ENCODE assay signal across 8 cellular contexts in genomic region chr3:62188547-62189375, GRCh38.
A peak's percentile ranks its signal among the peaks of the same experiment; 100 is the strongest.
DNase-seq lines count a peak whose midpoint lies in the region; ATAC-seq and TF ChIP-seq lines count a peak whose summit lies in the region.

No MANE protein-coding gene starts in this region.

- H3K4me1 Mint-ChIP-seq in CD8-positive, alpha-beta memory T cell, result peaks cover 7 to 14% (median 9%) of the 10 kb centered on the region in 3 donors
- H3K4me1 Mint-ChIP-seq in neural crest cell, result peaks cover 32% of the 10 kb centered on the region

- peaks cover 5 to 7% of the 10 kb centered on the region in 2 donors for H3K27me3 Mint-ChIP-seq in CD8-positive, alpha-beta memory T cell
- no peaks in the 10 kb centered on the region for H3K27me3 Mint-ChIP-seq in neural crest cell (ENCODE audit: low read depth)

- H4K20me1 ChIP-seq in OCI-LY3 (ENCODE audit: insufficient read depth, low read length), result no peaks in the 10 kb centered on the region

- TF ChIP-seq POLR2A in esophagus muscularis mucosa (IDR thresholded peaks at IDR 0.05; ENCODE audit: low read depth), result no peak

- H3K36me3 Mint-ChIP-seq in CD8-positive, alpha-beta memory T cell, result no peaks in the 10 kb centered on the region
- H3K36me3 Mint-ChIP-seq in neural crest cell (ENCODE audit: low read depth), result peaks cover 11% of the 10 kb centered on the region

- no peaks in the 10 kb centered on the region for H3K9me3 Mint-ChIP-seq in CD8-positive, alpha-beta memory T cell
- H3K9me3 Mint-ChIP-seq in neural crest cell, result no peaks in the 10 kb centered on the region

- peak; percentile 77 for ATAC-seq in GM19467 (IDR thresholded peaks at IDR 0.05; ENCODE audit: unreplicated experiment)

- POLR2A ChIA-PET in CD8-positive, alpha-beta memory T cell (lab: Charles Lee), result no interaction called here

- TF ChIP-seq CTCF in OCI-LY3 (IDR thresholded peaks at IDR 0.05; ENCODE audit: low read depth, low read length), result peak; percentile 93
- TF ChIP-seq CTCF in esophagus muscularis mucosa (IDR thresholded peaks at IDR 0.05), result peak; percentile 76 to 84 (median 80)
- peak; percentile 92 for TF ChIP-seq CTCF in neural crest cell (conservative IDR thresholded peaks at IDR 0.05)

- no peak for TF ChIP-seq EP300 in esophagus muscularis mucosa (IDR thresholded peaks at IDR 0.05)

- no peaks in the 10 kb centered on the region for H3K27me3 ChIP-seq in CD8-positive, alpha-beta memory T cell (ENCODE audit: insufficient read depth, low read length, poor library complexity, severe bottlenecking)
- no peaks in the 10 kb centered on the region for H3K27me3 ChIP-seq in OCI-LY3 (ENCODE audit: low read depth, low read length)
- H3K27me3 ChIP-seq in esophagus muscularis mucosa, result no peaks in the 10 kb centered on the region
- H3K27me3 ChIP-seq in stomach smooth muscle (ENCODE audit: control insufficient read depth in 1 of 2, insufficient read depth in 2 of 2, low read length in 2 of 2), result no peaks in the 10 kb centered on the region

- H3K4me2 ChIP-seq in OCI-LY3 (ENCODE audit: low read length), result peak overlapping the region; percentile 83

- no peak overlapping the region for H3K4me3 ChIP-seq in CD8-positive, alpha-beta memory T cell (ENCODE audit: low read length)
- H3K4me3 ChIP-seq in OCI-LY3 (ENCODE audit: low read length) (peak overlapping the region; percentile 67), esophagus muscularis mucosa (peak overlapping the region in 2 of 4 donors; percentile 14 to 29), stomach smooth muscle (ENCODE audit: low read length in 2 of 2) (peak overlapping the region; percentile 29 to 59)

- H3K36me3 ChIP-seq in CD8-positive, alpha-beta memory T cell (ENCODE audit: insufficient read depth, low read length), result no peaks in the 10 kb centered on the region
- no peaks in the 10 kb centered on the region for H3K36me3 ChIP-seq in OCI-LY3 (replicated peaks; ENCODE audit: low read depth, low read length)
- H3K36me3 ChIP-seq in esophagus muscularis mucosa, result peaks cover 0 to 16% (median 3%) of the 10 kb centered on the region in 4 donors
- H3K36me3 ChIP-seq in stomach smooth muscle (ENCODE audit: control insufficient read depth in 2 of 2, insufficient read depth in 2 of 2, low read length in 2 of 2), result peaks cover 6 to 8% of the 10 kb centered on the region in 2 donors

- CTCF ChIA-PET in CD8-positive, alpha-beta memory T cell (lab: Charles Lee), result interaction anchor here (0.6 to 1.5 kb wide), 4 partner anchors 8 to 16 kb away, joined by 3 to 4 read pairs (median 4); no protein-coding TSS in a partner anchor

- peak overlapping the region in 3 of 7 donors; percentile 3 to 48 (median 17) for H3K4me3 Mint-ChIP-seq in CD8-positive, alpha-beta memory T cell
- peak overlapping the region; percentile 16 for H3K4me3 Mint-ChIP-seq in neural crest cell

- H3K79me2 ChIP-seq in OCI-LY3 (ENCODE audit: low read length), result no peaks in the 10 kb centered on the region

- H3K27ac ChIP-seq in CD8-positive, alpha-beta memory T cell (ENCODE audit: low read depth, low read length), result no peak overlapping the region
- H3K27ac ChIP-seq in OCI-LY3 (ENCODE audit: low read length) (no peak overlapping the region), esophagus muscularis mucosa (replicated peaks in 1 of 4) (no peak overlapping the region), stomach smooth muscle (ENCODE audit: low read length) (no peak overlapping the region)

- H3K9ac ChIP-seq in OCI-LY3 (ENCODE audit: low read length) (no peak overlapping the region; the same call in 1 of the 2 replicates), stomach smooth muscle (ENCODE audit: low read length in 2 of 2) (no peak overlapping the region)

- 7% methylated on average over 18 of the region's 18 CpGs for WGBS in esophagus muscularis mucosa

- peak overlapping the region in 1 of 8 donors; percentile 66 for H3K27ac Mint-ChIP-seq in CD8-positive, alpha-beta memory T cell
- peak overlapping the region; percentile 82 for H3K27ac Mint-ChIP-seq in neural crest cell (ENCODE audit: unreplicated experiment)

- DNase-seq in CD8-positive, alpha-beta memory T cell, result peak; percentile 18 to 66 (median 41)
- DNase-seq in HT1080 (ENCODE audit: low read depth), result peak; percentile 76
- DNase-seq in activated T-cell treated with anti-CD3 and anti-CD28 coated beads for 48 hours (ENCODE audit: low read depth), result peak; percentile 38
- no peak for DNase-seq in esophagus muscularis mucosa (ENCODE audit: extremely low spot score)
- peak; percentile 76 for DNase-seq in neural crest cell (ENCODE audit: low read depth, low spot score)

- peak overlapping the region; percentile 59; the same call in 1 of the 2 replicates for H2AFZ ChIP-seq in OCI-LY3 (ENCODE audit: low read depth, low read length)

- no peaks in the 10 kb centered on the region for H3K9me3 ChIP-seq in CD8-positive, alpha-beta memory T cell (ENCODE audit: low read length)
- H3K9me3 ChIP-seq in OCI-LY3 (ENCODE audit: insufficient read depth, low read length) (no peaks in the 10 kb centered on the region), esophagus muscularis mucosa (no peaks in the 10 kb centered on the region), stomach smooth muscle (ENCODE audit: control insufficient read depth in 2 of 2, low read length in 2 of 2) (no peaks in the 10 kb centered on the region)

- intact Hi-C loops in esophagus muscularis mucosa (cut with DNase I), result loop anchor here (5.0 to 10.0 kb wide), 3 partner anchors 234 to 626 kb away; partner anchors contain the start of gene PTPRG

- H3K4me1 ChIP-seq in CD8-positive, alpha-beta memory T cell (ENCODE audit: insufficient read depth, low read length), result no peaks in the 10 kb centered on the region
- H3K4me1 ChIP-seq in OCI-LY3 (ENCODE audit: low read length) (peaks cover 8% of the 10 kb centered on the region), esophagus muscularis mucosa (peaks cover 17 to 22% (median 19%) of the 10 kb centered on the region in 4 donors), stomach smooth muscle (ENCODE audit: control insufficient read depth, insufficient read depth, low read length) (peaks cover 5% of the 10 kb centered on the region)
